35 cellular contexts compared by ENCODE assay signal in genomic region chr2:192876698-192877097, GRCh38.
DNase-seq lines count a peak whose midpoint lies in the region; ATAC-seq and TF ChIP-seq lines count a peak whose summit lies in the region.
"Had no signal": no experiment of that assay in that cellular context is flagged by ENCODE, and none has a peak within 500 bp of the region (broad histone marks: within the 10 kb centered on the region; RNA-seq: fewer than 3 reads in every experiment).

No MANE protein-coding gene starts in this region.

- TF ChIP-seq CTCF in GM23338 (conservative IDR thresholded peaks at IDR 0.05; ENCODE audit: low read depth in 2 of 2) (no peak), LNCaP clone FGC (IDR thresholded peaks at IDR 0.05; ENCODE audit: control insufficient read depth, extremely low read depth, insufficient read depth) (no peak), VCaP (conservative IDR thresholded peaks at IDR 0.05) (no peak), esophagus squamous epithelium (IDR thresholded peaks at IDR 0.05) (no peak)

- H3K9me3 ChIP-seq in neuronal stem cell (replicated peaks in 1 of 2; ENCODE audit: control insufficient read depth in 2 of 2, insufficient read depth in 1 of 2, low read depth in 1 of 2, low read length in 2 of 2) (no peaks in the 10 kb centered on the region), esophagus squamous epithelium (no peaks in the 10 kb centered on the region)
- H3K9me3 ChIP-seq in effector memory CD4-positive, alpha-beta T cell (ENCODE audit: control insufficient read depth, low read length), result no peaks in the 10 kb centered on the region
- H3K9me3 ChIP-seq: A549; BE2C; BLaER1; BLaER1 treated with 17β-estradiol and CSF1 and Interleukin-3, amounts not matched to agents 10 nM and 100 nM; Caco-2 had no signal

- H3K36me3 Mint-ChIP-seq in GM23338 (ENCODE audit: low read depth), result no peaks in the 10 kb centered on the region
- H3K36me3 Mint-ChIP-seq: CD14-positive monocyte; CD4-positive, alpha-beta memory T cell; CD4-positive, CD25-positive, alpha-beta regulatory T cell; CD8-positive, alpha-beta memory T cell; CD8-positive, alpha-beta T cell had no signal

- no peak overlapping the region for H2BK5ac ChIP-seq in neuronal stem cell (ENCODE audit: low read length)

- no peak overlapping the region for H2BK12ac ChIP-seq in neuronal stem cell (ENCODE audit: low read length)

- H2BK120ac ChIP-seq in neuronal stem cell (ENCODE audit: low read depth, low read length), result no peak overlapping the region

- no peaks in the 10 kb centered on the region for H3F3A ChIP-seq in GM23338 (replicated peaks; ENCODE audit: low read depth)

- peaks cover 9% of the 10 kb centered on the region; the same call in 2 of the 3 replicates for H3K4me1 Mint-ChIP-seq in GM23338
- H3K4me1 Mint-ChIP-seq: B cell; CD14-positive monocyte; CD4-positive, alpha-beta memory T cell; CD4-positive, CD25-positive, alpha-beta regulatory T cell; CD8-positive, alpha-beta memory T cell had no signal

- H3K4me3 Mint-ChIP-seq in GM23338, result no peak overlapping the region
- H3K4me3 Mint-ChIP-seq: B cell; CD14-positive monocyte; CD4-positive, alpha-beta memory T cell; CD4-positive, alpha-beta T cell; CD4-positive, CD25-positive, alpha-beta regulatory T cell; CD8-positive, alpha-beta memory T cell; CD8-positive, alpha-beta T cell had no signal

- no peaks in the 10 kb centered on the region for H3K27me3 Mint-ChIP-seq in GM23338 (ENCODE audit: insufficient read depth, low read depth, poor library complexity)
- H3K27me3 Mint-ChIP-seq: B cell; CD4-positive, alpha-beta memory T cell; CD4-positive, alpha-beta T cell; CD4-positive, CD25-positive, alpha-beta regulatory T cell had no signal

- DNase-seq in GM23338 (ENCODE audit: low spot score) (no peak), LNCaP clone FGC (ENCODE audit: low read depth) (peak; percentile 76), neuronal stem cell (ENCODE audit: low spot score) (no peak), esophagus squamous epithelium (lab: John Stamatoyannopoulos, UW) (no peak), KBM-7 (no peak)
- no peak for DNase-seq in effector memory CD4-positive, alpha-beta T cell
- DNase-seq: 8988T; ACHN; AML-193; BE2C; C1 segment of cervical spinal cord; Caco-2; Calu3; CD4-positive, alpha-beta memory T cell; CD4-positive, alpha-beta T cell; CD4-positive, CD25-positive, alpha-beta regulatory T cell; CD8-positive, alpha-beta memory T cell; CD8-positive, alpha-beta T cell; COR-L47; DMS 273 treated with DMSO at 0.1 percent for 48 hours; DMS153; DMS53; DMS79; DMS79 treated with DMSO at 0.1 percent for 48 hours; DND-41; EL had no signal

- no peaks in the 10 kb centered on the region for H3K79me2 ChIP-seq in GM23338 (replicated peaks; ENCODE audit: insufficient read depth)

- in situ Hi-C loops in KBM-7 (cut with MboI; ENCODE audit: low pct_unique_long_range_greater_than_20kb, low sequenced_read_pairs), result no loop called here

- no peak overlapping the region for H4K91ac ChIP-seq in neuronal stem cell (ENCODE audit: low read depth, low read length, poor library complexity)

- no peak for ATAC-seq in GM23338
- no peak for ATAC-seq in GM18909 (IDR thresholded peaks at IDR 0.05; ENCODE audit: poor library complexity, unreplicated experiment)
- ATAC-seq: A549; CD8-positive, alpha-beta T cell had no signal

- no peaks in the 10 kb centered on the region for H3K79me1 ChIP-seq in neuronal stem cell (ENCODE audit: low read depth, low read length)

- no peak overlapping the region for H3K14ac ChIP-seq in neuronal stem cell (ENCODE audit: low read length)

- H2BK15ac ChIP-seq in neuronal stem cell (ENCODE audit: low read length), result no peak overlapping the region

- H3K27ac ChIP-seq in GM23338 (ENCODE audit: low read depth) (no peak overlapping the region), VCaP (peak overlapping the region; percentile 96), neuronal stem cell (replicated peaks; ENCODE audit: low read length) (no peak overlapping the region), esophagus squamous epithelium (no peak overlapping the region)
- no peak overlapping the region for H3K27ac ChIP-seq in effector memory CD4-positive, alpha-beta T cell (ENCODE audit: insufficient read depth, low read length, poor library complexity, severe bottlenecking)
- H3K27ac ChIP-seq: 22Rv1; A549; BLaER1; BLaER1 treated with 17β-estradiol and CSF1 and Interleukin-3, amounts not matched to agents 10 nM and 100 nM; C4-2B had no signal

- TF ChIP-seq POLR2A in esophagus squamous epithelium (IDR thresholded peaks at IDR 0.05), result no peak

- intact Hi-C loops in esophagus squamous epithelium (cut with DNase I), result no loop called here

- no peaks in the 10 kb centered on the region for H3K36me3 ChIP-seq in GM23338 (ENCODE audit: insufficient read depth)
- no peaks in the 10 kb centered on the region for H3K36me3 ChIP-seq in neuronal stem cell (replicated peaks in 1 of 2; ENCODE audit: control insufficient read depth in 2 of 2, insufficient read depth in 2 of 2, low read length in 2 of 2)
- H3K36me3 ChIP-seq in esophagus squamous epithelium, result no peaks in the 10 kb centered on the region
- no peaks in the 10 kb centered on the region for H3K36me3 ChIP-seq in effector memory CD4-positive, alpha-beta T cell (ENCODE audit: control insufficient read depth, insufficient read depth, low read length)
- H3K36me3 ChIP-seq: BE2C; BLaER1; BLaER1 treated with 17β-estradiol and CSF1 and Interleukin-3, amounts not matched to agents 10 nM and 100 nM had no signal

- H3K27ac Mint-ChIP-seq in GM23338, result peak overlapping the region; percentile 40; the same call in 1 of the 2 replicates
- H3K27ac Mint-ChIP-seq: B cell; CD14-positive monocyte; CD4-positive, alpha-beta memory T cell; CD4-positive, alpha-beta T cell; CD4-positive, CD25-positive, alpha-beta regulatory T cell; CD8-positive, alpha-beta memory T cell; CD8-positive, alpha-beta T cell had no signal

- H3K4me3 ChIP-seq in GM23338, result no peak overlapping the region
- no peak overlapping the region for H3K4me3 ChIP-seq in LNCaP clone FGC (ENCODE audit: low read depth, low read length)
- no peak overlapping the region for H3K4me3 ChIP-seq in neuronal stem cell (ENCODE audit: low read length in 2 of 2)
- H3K4me3 ChIP-seq in esophagus squamous epithelium, result no peak overlapping the region
- no peak overlapping the region for H3K4me3 ChIP-seq in effector memory CD4-positive, alpha-beta T cell (ENCODE audit: insufficient read depth, low read depth, low read length, poor library complexity, severe bottlenecking)
- H3K4me3 ChIP-seq: A549; BLaER1; BLaER1 treated with 17β-estradiol and CSF1 and Interleukin-3, amounts not matched to agents 10 nM and 100 nM had no signal

- no peak overlapping the region for H3K4me2 ChIP-seq in GM23338
- no peak overlapping the region for H3K4me2 ChIP-seq in neuronal stem cell (ENCODE audit: insufficient read depth, low read length, poor library complexity, severe bottlenecking)
- H3K4me2 ChIP-seq: A549; BLaER1; BLaER1 treated with 17β-estradiol and CSF1 and Interleukin-3, amounts not matched to agents 10 nM and 100 nM had no signal

- H2AK5ac ChIP-seq in neuronal stem cell (ENCODE audit: low read depth, low read length), result no peak overlapping the region

- H4K20me1 ChIP-seq in GM23338 (replicated peaks; ENCODE audit: insufficient read depth), result no peaks in the 10 kb centered on the region
- H4K20me1 ChIP-seq: BLaER1; BLaER1 treated with 17β-estradiol and CSF1 and Interleukin-3, amounts not matched to agents 10 nM and 100 nM had no signal

- H3K9me3 Mint-ChIP-seq in GM23338, result no peaks in the 10 kb centered on the region
- H3K9me3 Mint-ChIP-seq: CD4-positive, alpha-beta T cell had no signal

- H3K4ac ChIP-seq in neuronal stem cell (ENCODE audit: low read length), result no peak overlapping the region

- no peak overlapping the region for H2AFZ ChIP-seq in GM23338
- peak overlapping the region; percentile 69 for H2AFZ ChIP-seq in neuronal stem cell (ENCODE audit: low read length)

- no peak overlapping the region for H4K8ac ChIP-seq in neuronal stem cell (ENCODE audit: low read depth, low read length)

- H3K4me1 ChIP-seq in GM23338 (ENCODE audit: insufficient read depth), result no peaks in the 10 kb centered on the region
- H3K4me1 ChIP-seq in neuronal stem cell (ENCODE audit: control insufficient read depth in 2 of 2, insufficient read depth in 1 of 2, low read depth in 1 of 2, low read length in 2 of 2), result peaks cover 0 to 2% of the 10 kb centered on the region in 2 donors
- no peaks in the 10 kb centered on the region for H3K4me1 ChIP-seq in esophagus squamous epithelium
- H3K4me1 ChIP-seq in effector memory CD4-positive, alpha-beta T cell (ENCODE audit: control insufficient read depth, insufficient read depth, low read length, poor library complexity, severe bottlenecking), result no peaks in the 10 kb centered on the region
- H3K4me1 ChIP-seq: A549; BE2C; BLaER1; BLaER1 treated with 17β-estradiol and CSF1 and Interleukin-3, amounts not matched to agents 10 nM and 100 nM; Caco-2 had no signal

- no peak overlapping the region for H3K23ac ChIP-seq in neuronal stem cell (ENCODE audit: low read depth, low read length, poor library complexity)

- H3K9ac ChIP-seq in neuronal stem cell (ENCODE audit: low read depth, low read length, poor library complexity), result no peak overlapping the region
- H3K9ac ChIP-seq: BLaER1; BLaER1 treated with 17β-estradiol and CSF1 and Interleukin-3, amounts not matched to agents 10 nM and 100 nM had no signal

- no peak overlapping the region for H3K18ac ChIP-seq in neuronal stem cell (ENCODE audit: low read length)

- no peaks in the 10 kb centered on the region for H3K9me2 ChIP-seq in GM23338 (ENCODE audit: insufficient read depth)

- WGBS in neuronal stem cell (ENCODE audit: extremely low coverage in 2 of 2, insufficient read length in 2 of 2, insufficient replicate concordance in 1 of 2), 2 donors, result no CpG with 5 or more reads among the region's 2 CpGs
- WGBS in esophagus squamous epithelium, 2 donors, result 55 to 60% methylated on average over 2 of the region's 2 CpGs

- no peaks in the 10 kb centered on the region for H3K27me3 ChIP-seq in GM23338 (ENCODE audit: insufficient read depth)
- H3K27me3 ChIP-seq in neuronal stem cell (ENCODE audit: control insufficient read depth in 3 of 3, insufficient read depth in 3 of 3, low read depth in 1 of 3, low read length in 3 of 3), result no peaks in the 10 kb centered on the region
- no peaks in the 10 kb centered on the region for H3K27me3 ChIP-seq in esophagus squamous epithelium
- H3K27me3 ChIP-seq in effector memory CD4-positive, alpha-beta T cell (replicated peaks; ENCODE audit: control insufficient read depth, insufficient read depth, low read length, poor library complexity, severe bottlenecking), result no peaks in the 10 kb centered on the region
- H3K27me3 ChIP-seq: BE2C; BLaER1; BLaER1 treated with 17β-estradiol and CSF1 and Interleukin-3, amounts not matched to agents 10 nM and 100 nM had no signal

TF ChIP-seq in GM23338, 12 proteins besides CTCF, POLR2A, EP300 and RAD21 (continues in another document):
- TF ChIP-seq STAT1 (IDR thresholded peaks at IDR 0.05; ENCODE audit: unreplicated experiment), result no peak
- TF ChIP-seq CREB1 (CRISPR knock-in tag; IDR thresholded peaks at IDR 0.05; ENCODE audit: low read depth), result no peak
- TF ChIP-seq EZH2phosphoT487 (IDR thresholded peaks at IDR 0.05; ENCODE audit: unreplicated experiment), result no peak
- TF ChIP-seq JUNB (IDR thresholded peaks at IDR 0.05; ENCODE audit: unreplicated experiment), result no peak
- no peak for TF ChIP-seq POLR2AphosphoS5 (IDR thresholded peaks at IDR 0.05; ENCODE audit: low read depth)
- no peak for TF ChIP-seq NANOG (IDR thresholded peaks at IDR 0.05; ENCODE audit: borderline replicate concordance)
